Comparison of ENCODE assay signal across 27 cellular contexts in genomic region chr3:193882091-193882490, GRCh38.
"Had no signal": no experiment of that assay in that cellular context is flagged by ENCODE, and none has a peak within 500 bp of the region (broad histone marks: within the 10 kb centered on the region; RNA-seq: fewer than 3 reads in every experiment).

No MANE protein-coding gene starts in this region.

- H3K9me3 ChIP-seq: gastrocnemius medialis, left lung, mucosa of descending colon, prostate gland, right atrium auricular region, thyroid gland, upper lobe of left lung, uterus had no signal

- H3K36me3 Mint-ChIP-seq: naive thymus-derived CD4-positive, alpha-beta T cell; neural progenitor cell; stimulated activated effector memory CD8-positive, alpha-beta T cell treated with anti-CD3 and anti-CD28 coated beads, Interleukin-12 subunit alpha, Interleukin-12 subunit beta, amount 100 ng/mL, for 72 hours had no signal

- ATAC-seq: effector memory CD8-positive, alpha-beta T cell; gastrocnemius medialis; left cardiac atrium; left lung; mucosa of descending colon; naive thymus-derived CD4-positive, alpha-beta T cell; sciatic nerve had no signal

- H3K4me1 ChIP-seq: prostate gland, right atrium auricular region, uterus had no signal

- H3K4me3 Mint-ChIP-seq: effector memory CD8-positive, alpha-beta T cell; mesothelial cell of epicardium; naive thymus-derived CD4-positive, alpha-beta T cell; nephron; neural progenitor cell; stimulated activated effector memory CD8-positive, alpha-beta T cell treated with anti-CD3 and anti-CD28 coated beads, Interleukin-12 subunit alpha, Interleukin-12 subunit beta, amount 100 ng/mL, for 72 hours had no signal

- H3K4me3 ChIP-seq: coronary artery, gastrocnemius medialis, left lung, mucosa of descending colon, neural progenitor cell, prostate gland, right atrium auricular region, stomach, thyroid gland, upper lobe of left lung, uterus had no signal

- H3K9me3 Mint-ChIP-seq: effector memory CD8-positive, alpha-beta T cell; stimulated activated effector memory CD8-positive, alpha-beta T cell treated with anti-CD3 and anti-CD28 coated beads, Interleukin-12 subunit alpha, Interleukin-12 subunit beta, amount 100 ng/mL, for 72 hours had no signal

- H3K27ac Mint-ChIP-seq: effector memory CD8-positive, alpha-beta T cell; mesothelial cell of epicardium; naive thymus-derived CD4-positive, alpha-beta T cell; nephron; stimulated activated effector memory CD8-positive, alpha-beta T cell treated with anti-CD3 and anti-CD28 coated beads, Interleukin-12 subunit alpha, Interleukin-12 subunit beta, amount 100 ng/mL, for 72 hours had no signal

- H3K4me2 ChIP-seq: neural progenitor cell had no signal

- H3K27ac ChIP-seq: coronary artery, gastrocnemius medialis, left lung, neural progenitor cell, prostate gland, right atrium auricular region, stomach, thyroid gland, upper lobe of left lung, uterus had no signal

- H3K9ac ChIP-seq: neural progenitor cell had no signal

- H3K36me3 ChIP-seq: gastrocnemius medialis, left lung, neural progenitor cell, prostate gland, right atrium auricular region, stomach, thyroid gland, upper lobe of left lung, uterus had no signal

- H3K4me1 Mint-ChIP-seq: stimulated activated effector memory CD8-positive, alpha-beta T cell treated with anti-CD3 and anti-CD28 coated beads, Interleukin-12 subunit alpha, Interleukin-12 subunit beta, amount 100 ng/mL, for 72 hours had no signal

- H2AFZ ChIP-seq: neural progenitor cell had no signal

- DNase-seq: dermis blood vessel endothelial cell; effector memory CD8-positive, alpha-beta T cell; erythroblast; gastrocnemius medialis; head of caudate nucleus; hippocampal formation; left cardiac atrium; left lung; mesenchymal stem cell; mucosa of descending colon; naive thymus-derived CD4-positive, alpha-beta T cell; nucleus accumbens; stimulated activated CD4-positive, alpha-beta T cell treated with anti-CD3 and anti-CD28 coated beads, Interleukin-2, amount 100 ng/mL, for 24 hours; stimulated activated CD4-positive, alpha-beta T cell treated with anti-CD3 and anti-CD28 coated beads, Interleukin-4, amount 100 ng/mL, for 24 hours; stimulated activated naive CD4-positive, alpha-beta T cell treated with Interleukin-2 at 50 U/mL for 16 hours; stomach; thyroid gland; upper lobe of left lung; uterus had no signal

- H3K27me3 ChIP-seq: gastrocnemius medialis, left lung, neural progenitor cell, right atrium auricular region, stomach, thyroid gland, upper lobe of left lung, uterus had no signal
